Comparison of ENCODE assay signal across 14 cellular contexts in the genomic region with DNA sequence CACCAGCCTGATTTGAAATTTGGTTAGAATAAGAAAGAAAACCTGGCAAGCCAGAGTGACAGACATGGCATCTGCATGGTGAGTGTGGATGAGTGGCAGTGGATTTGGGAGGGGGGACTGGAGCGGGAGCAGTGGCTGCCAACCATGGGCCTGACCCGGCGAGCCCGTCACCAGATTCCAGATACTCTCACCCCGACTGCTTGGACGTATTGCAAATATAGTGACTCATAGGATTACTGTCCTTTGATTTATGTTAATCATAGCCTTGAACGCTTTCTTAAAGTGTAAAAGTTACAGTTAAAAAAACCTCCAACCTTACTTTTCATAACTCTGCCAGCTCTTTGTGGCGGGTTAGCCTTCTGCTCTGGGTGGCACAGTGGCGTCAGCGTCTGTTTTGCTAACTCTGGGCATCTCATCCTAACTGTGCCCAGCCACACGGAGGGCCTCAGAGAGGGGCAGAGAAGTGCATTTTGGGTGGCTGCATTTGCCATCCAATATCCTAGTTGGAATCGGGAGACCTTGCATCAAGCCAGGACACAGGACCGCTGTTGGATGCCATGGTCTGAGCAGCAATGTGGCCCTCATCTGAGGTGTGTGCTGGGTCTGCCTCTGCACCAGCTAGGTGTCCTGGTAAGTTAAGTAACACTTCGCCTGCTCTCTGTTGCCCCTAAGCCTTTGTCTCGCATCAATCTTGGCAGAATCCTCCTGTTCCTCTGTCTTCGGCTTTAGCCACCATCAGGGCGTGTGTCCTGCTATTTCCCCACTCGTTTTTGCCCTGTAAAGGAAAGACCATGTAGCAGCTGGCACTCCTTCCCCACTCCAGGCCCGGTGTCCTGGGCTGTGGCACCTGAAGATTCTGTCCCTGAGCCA. TPM values are rescaled to one million over a fixed set of nuclear protein-coding genes. Genes with fewer than 3 reads are reported as not detected.
A peak's percentile ranks its signal among the peaks of the same experiment; 100 is the strongest.
DNase-seq lines count a peak whose midpoint lies in the region; ATAC-seq and TF ChIP-seq lines count a peak whose summit lies in the region.
"Had no signal": no experiment of that assay in that cellular context is flagged by ENCODE, and none has a peak within 500 bp of the region (broad histone marks: within the 10 kb centered on the region; RNA-seq: fewer than 3 reads in every experiment).

No MANE protein-coding gene starts in this region.

- H3K9me3 ChIP-seq in HUES6 (ENCODE audit: control insufficient read depth, insufficient read depth, low read depth, low read length), result no peaks in the 10 kb centered on the region

- in situ Hi-C loops in astrocyte of the spinal cord (cut with HindIII; ENCODE audit: low sequenced_read_pairs), result no loop called here

- H3K36me3 ChIP-seq in HUES6 (ENCODE audit: control insufficient read depth, insufficient read depth, low read length), result peaks cover 14% of the 10 kb centered on the region

- H3K36me3 Mint-ChIP-seq in CD14-positive monocyte, result peaks cover 15 to 17% of the 10 kb centered on the region in 2 donors

- no peak overlapping the region for H3K27ac ChIP-seq in HUES6 (ENCODE audit: low read depth, low read length)

- H3K4me1 Mint-ChIP-seq in CD14-positive monocyte, result peaks cover 19% of the 10 kb centered on the region

- DNase-seq in AG08396 (ENCODE audit: low spot score), result peak; percentile 84
- DNase-seq in astrocyte of the spinal cord (ENCODE audit: low read depth, low spot score), result peak; percentile 57
- peak; percentile 73 for DNase-seq in hepatic stellate cell (ENCODE audit: low spot score)
- no peak for DNase-seq in NCI-H1092 treated with DMSO at 0.1 percent for 48 hours (lab: John Stamatoyannopoulos, UW)
- no peak for DNase-seq in CD14-positive monocyte (ENCODE audit: low spot score)
- DNase-seq in NOMO-1 treated with DMSO at 0.1 percent for 48 hours (lab: John Stamatoyannopoulos, UW; ENCODE audit: unreplicated experiment), result no peak
- DNase-seq: activated CD8-positive, alpha-beta memory T cell treated with anti-CD3 and anti-CD28 coated beads for 24 hours; activated naive CD8-positive, alpha-beta T cell treated with anti-CD3 and anti-CD28 coated beads, Interleukin-2, amount 10 ng/mL, durations not matched to agents 7 days and 5 days; left colon; NCI-H446; stimulated activated naive CD4-positive, alpha-beta T cell treated with Interleukin-2 at 50 U/mL for 16 hours had no signal

- H3K4me1 ChIP-seq in HUES6 (ENCODE audit: control insufficient read depth, insufficient read depth, low read length), result peaks cover 16% of the 10 kb centered on the region; the same call in 1 of the 2 replicates

- ATAC-seq in HG02642 (IDR thresholded peaks at IDR 0.05; ENCODE audit: poor library complexity, unreplicated experiment), result no peak
- ATAC-seq: left colon had no signal

- peak overlapping the region; percentile 6 for H3K9ac ChIP-seq in HUES6 (ENCODE audit: low read length)

- peaks cover 0 to 4% (median 0%) of the 10 kb centered on the region in 3 donors for H3K27me3 Mint-ChIP-seq in CD14-positive monocyte (ENCODE audit: low read depth in 3 of 3)
- H3K27me3 Mint-ChIP-seq: activated naive CD8-positive, alpha-beta T cell treated with anti-CD3 and anti-CD28 coated beads, Interleukin-2, amount 10 ng/mL, durations not matched to agents 7 days and 5 days; B cell had no signal

- H3K4me3 Mint-ChIP-seq in CD14-positive monocyte, result no peak overlapping the region
- H3K4me3 Mint-ChIP-seq: activated naive CD8-positive, alpha-beta T cell treated with anti-CD3 and anti-CD28 coated beads, Interleukin-2, amount 10 ng/mL, durations not matched to agents 7 days and 5 days; B cell had no signal

- H3K27ac Mint-ChIP-seq in CD14-positive monocyte, result peak overlapping the region in 1 of 7 donors; percentile 54
- H3K27ac Mint-ChIP-seq: activated naive CD8-positive, alpha-beta T cell treated with anti-CD3 and anti-CD28 coated beads, Interleukin-2, amount 10 ng/mL, durations not matched to agents 7 days and 5 days had no signal

- H3K27me3 ChIP-seq in HUES6 (ENCODE audit: control insufficient read depth, insufficient read depth, low read length), result peaks cover 12% of the 10 kb centered on the region

- no peaks in the 10 kb centered on the region for H3K9me3 Mint-ChIP-seq in CD14-positive monocyte
- H3K9me3 Mint-ChIP-seq: activated naive CD8-positive, alpha-beta T cell treated with anti-CD3 and anti-CD28 coated beads, Interleukin-2, amount 10 ng/mL, durations not matched to agents 7 days and 5 days had no signal

- TF ChIP-seq CTCF in astrocyte of the spinal cord (IDR thresholded peaks at IDR 0.05; ENCODE audit: low read depth, low read length) (no peak), CD14-positive monocyte (IDR thresholded peaks at IDR 0.05) (no peak)

- intact Hi-C loops in CD14-positive monocyte (cut with micrococcal nuclease), result loop anchor here in 1 of 2 donors (10.0 kb wide), 1 partner anchor 62 kb away; no protein-coding TSS in a partner anchor

- H3K4me3 ChIP-seq in HUES6 (ENCODE audit: low read depth, low read length) (no peak overlapping the region), astrocyte of the spinal cord (ENCODE audit: low read depth, low read length) (no peak overlapping the region)

RNA-seq across cellular contexts. Expression of a gene that starts 26.6 kb away (rescaled TPM):
- polyA plus RNA-seq in CD14-positive monocyte, result 1 to 10 TPM; 3.5 to 4.7 TPM

RNA-seq across cellular contexts. Expression of a gene that starts 34.3 kb away (rescaled TPM):
- 100 to 1,000 TPM; 100 to 101 TPM for polyA plus RNA-seq in CD14-positive monocyte

RNA-seq across cellular contexts. Expression of a gene that starts 42.3 kb away (rescaled TPM):
- 100 to 1,000 TPM; 160 to 217 TPM for polyA plus RNA-seq in CD14-positive monocyte

Comparison
In these comparisons a context has a peak if more than half of its experiments do, and no peak if none do; other contexts are left out.
1. DNase-seq: peak in AG08396 (single experiment), astrocyte of the spinal cord (single experiment) and hepatic stellate cell (single experiment); none in NCI-H1092 treated with DMSO at 0.1 percent for 48 hours (single experiment), CD14-positive monocyte (single experiment) and NOMO-1 treated with DMSO at 0.1 percent for 48 hours (single experiment).